ENCODE assay signal across 17 cellular contexts in the genomic region with DNA sequence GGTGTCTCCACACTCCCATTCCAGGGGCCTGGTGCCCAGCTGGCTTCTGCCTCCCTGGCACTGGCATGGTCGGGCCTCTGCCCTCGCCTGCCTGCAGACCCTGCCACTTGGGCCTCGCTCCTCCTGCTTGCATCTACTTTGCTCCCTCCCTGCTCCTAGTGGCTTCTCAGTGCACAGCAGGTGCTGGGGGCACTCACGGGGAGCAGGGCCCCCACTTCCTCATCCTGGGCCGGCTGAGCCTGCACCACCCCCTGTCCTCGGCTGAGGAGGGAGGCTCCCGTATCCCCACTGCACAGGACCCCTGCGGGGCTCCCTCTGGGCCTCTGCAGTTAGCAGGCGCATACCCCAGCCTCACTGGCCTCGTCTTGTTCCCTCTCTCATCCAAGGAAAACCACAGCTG.
A peak's percentile ranks its signal among the peaks of the same experiment; 100 is the strongest.
DNase-seq lines count a peak whose midpoint lies in the region; ATAC-seq and TF ChIP-seq lines count a peak whose summit lies in the region.
"Had no signal": no experiment of that assay in that cellular context is flagged by ENCODE, and none has a peak within 500 bp of the region (broad histone marks: within the 10 kb centered on the region; RNA-seq: fewer than 3 reads in every experiment).

No MANE protein-coding gene starts in this region.

- H3K36me3 ChIP-seq in HEK293 (ENCODE audit: control insufficient read depth in 2 of 2, insufficient read depth in 1 of 2, low read length in 2 of 2), result peaks cover 0 to 25% of the 10 kb centered on the region in 2 experiments; a peak in 1 of 3 replicates

- no peak for TF ChIP-seq CTCF in HEK293 (tag by site-specific recombination; IDR thresholded peaks at IDR 0.05)

- intact Hi-C loops in dendritic cell treated with granulocyte-macrophage colony-stimulating factor and Interleukin-4, amounts not matched to agents 40 ng/mL and 50 ng/mL, for 4 days (cut with micrococcal nuclease), result no loop called here

- POLR2A ChIA-PET in HEK293 (lab: Yijun Ruan, JAX), result interaction anchor here (1.3 kb wide), 1 partner anchor 11 kb away, joined by 3 read pairs; no protein-coding TSS in a partner anchor

- ATAC-seq in stimulated activated naive CD8-positive, alpha-beta T cell treated with anti-CD3 and anti-CD28 coated beads, Interleukin-15, amount 100 ng/mL, for 72 hours, result peak; percentile 52
- ATAC-seq in stimulated activated naive CD8-positive, alpha-beta T cell treated with anti-CD3 and anti-CD28 coated beads, Interleukin-15, Interleukin-2, amounts not matched to agents 100 U/mL and 50 U/mL, for 24 hours, result no peak
- ATAC-seq in stimulated activated naive B cell treated with anti-CD40 and anti-IgM and Interleukin-4, amounts not matched to agents 10 μg/mL and 1 μg/mL and 100 μg/mL, for 72 hours (replicated peaks), result peak; percentile 56 to 74
- ATAC-seq: T-cell had no signal

- H3K27me3 Mint-ChIP-seq in stimulated activated naive CD8-positive, alpha-beta T cell treated with anti-CD3 and anti-CD28 coated beads, Interleukin-15, amount 100 ng/mL, for 72 hours, result no peaks in the 10 kb centered on the region
- H3K27me3 Mint-ChIP-seq in dendritic cell treated with granulocyte-macrophage colony-stimulating factor and Interleukin-4, amounts not matched to agents 40 ng/mL and 50 ng/mL, for 4 days, result peaks cover 4% of the 10 kb centered on the region
- peaks cover 20 to 25% of the 10 kb centered on the region in 2 donors for H3K27me3 Mint-ChIP-seq in stimulated activated naive B cell treated with anti-CD40 and anti-IgM and Interleukin-4, amounts not matched to agents 10 μg/mL and 1 μg/mL and 100 μg/mL, for 72 hours
- H3K27me3 Mint-ChIP-seq: CD4-positive, CD25-positive, alpha-beta regulatory T cell; T-cell had no signal

- peaks cover 6% of the 10 kb centered on the region for H3K4me1 Mint-ChIP-seq in stimulated activated naive CD8-positive, alpha-beta T cell treated with anti-CD3 and anti-CD28 coated beads, Interleukin-15, amount 100 ng/mL, for 72 hours
- peaks cover 38% of the 10 kb centered on the region for H3K4me1 Mint-ChIP-seq in dendritic cell treated with granulocyte-macrophage colony-stimulating factor and Interleukin-4, amounts not matched to agents 40 ng/mL and 50 ng/mL, for 4 days (ENCODE audit: low read depth)
- H3K4me1 Mint-ChIP-seq in stimulated activated naive B cell treated with anti-CD40 and anti-IgM and Interleukin-4, amounts not matched to agents 10 μg/mL and 1 μg/mL and 100 μg/mL, for 72 hours, result peaks cover 8% of the 10 kb centered on the region in 2 donors
- H3K4me1 Mint-ChIP-seq: CD4-positive, CD25-positive, alpha-beta regulatory T cell; T-cell had no signal

- H3K36me3 Mint-ChIP-seq in dendritic cell treated with granulocyte-macrophage colony-stimulating factor and Interleukin-4, amounts not matched to agents 40 ng/mL and 50 ng/mL, for 4 days (ENCODE audit: low read depth), result peaks cover 95% of the 10 kb centered on the region
- peaks cover 0 to 4% of the 10 kb centered on the region in 2 donors for H3K36me3 Mint-ChIP-seq in stimulated activated naive B cell treated with anti-CD40 and anti-IgM and Interleukin-4, amounts not matched to agents 10 μg/mL and 1 μg/mL and 100 μg/mL, for 72 hours

- H3K4me1 ChIP-seq in HEK293 (ENCODE audit: control insufficient read depth, insufficient read depth, low read length), result no peaks in the 10 kb centered on the region
- H3K4me1 ChIP-seq: A549 had no signal

- DNase-seq in stimulated activated naive CD8-positive, alpha-beta T cell treated with anti-CD3 and anti-CD28 coated beads, Interleukin-15, amount 100 ng/mL, for 72 hours, result no peak
- no peak for DNase-seq in stimulated activated naive CD8-positive, alpha-beta T cell treated with anti-CD3 and anti-CD28 coated beads, Interleukin-15, Interleukin-2, amounts not matched to agents 100 U/mL and 50 U/mL, for 24 hours
- DNase-seq in stimulated activated naive B cell treated with anti-CD40 and anti-IgM and Interleukin-4, amounts not matched to agents 10 μg/mL and 1 μg/mL and 100 μg/mL, for 72 hours, result no peak
- DNase-seq in NCI-H510A treated with DMSO at 0.1 percent for 48 hours (lab: John Stamatoyannopoulos, UW) (no peak), NCI-H128 (lab: John Stamatoyannopoulos, UW; ENCODE audit: unreplicated experiment) (no peak), NCI-H526 (lab: John Stamatoyannopoulos, UW) (no peak)
- DNase-seq: CD4-positive, CD25-positive, alpha-beta regulatory T cell; EL; IMR-90; NCI-H1436; NCI-H2029 treated with DMSO at 0.1 percent for 48 hours; NCI-H510A had no signal

- no peak overlapping the region for H3K4me3 ChIP-seq in HEK293 (ENCODE audit: low read depth, low read length)
- H3K4me3 ChIP-seq: A549, SK-N-MC had no signal

- peak overlapping the region in 1 of 2 donors; percentile 69 for H3K27ac Mint-ChIP-seq in stimulated activated naive CD8-positive, alpha-beta T cell treated with anti-CD3 and anti-CD28 coated beads, Interleukin-15, amount 100 ng/mL, for 72 hours
- H3K27ac Mint-ChIP-seq in dendritic cell treated with granulocyte-macrophage colony-stimulating factor and Interleukin-4, amounts not matched to agents 40 ng/mL and 50 ng/mL, for 4 days, result peak overlapping the region; percentile 39
- no peak overlapping the region for H3K27ac Mint-ChIP-seq in stimulated activated naive B cell treated with anti-CD40 and anti-IgM and Interleukin-4, amounts not matched to agents 10 μg/mL and 1 μg/mL and 100 μg/mL, for 72 hours
- H3K27ac Mint-ChIP-seq: CD4-positive, CD25-positive, alpha-beta regulatory T cell; T-cell had no signal

- CTCF ChIA-PET in HEK293 (lab: Yijun Ruan, JAX), result interaction anchor here (0.6 to 1.7 kb wide), 2 partner anchors 9 to 19 kb away, joined by 3 to 9 read pairs; no protein-coding TSS in a partner anchor

- no peaks in the 10 kb centered on the region for H3K9me3 ChIP-seq in HEK293 (ENCODE audit: control insufficient read depth, insufficient read depth, low read depth, low read length)
- H3K9me3 ChIP-seq: A549 had no signal

- H3K27ac ChIP-seq in HEK293 (ENCODE audit: extremely low read depth, low read depth, low read length), result no peak overlapping the region
- H3K27ac ChIP-seq: A549, SK-N-MC had no signal

- no peak overlapping the region for H3K4me3 Mint-ChIP-seq in stimulated activated naive CD8-positive, alpha-beta T cell treated with anti-CD3 and anti-CD28 coated beads, Interleukin-15, amount 100 ng/mL, for 72 hours
- H3K4me3 Mint-ChIP-seq in dendritic cell treated with granulocyte-macrophage colony-stimulating factor and Interleukin-4, amounts not matched to agents 40 ng/mL and 50 ng/mL, for 4 days, result no peak overlapping the region
- no peak overlapping the region for H3K4me3 Mint-ChIP-seq in stimulated activated naive B cell treated with anti-CD40 and anti-IgM and Interleukin-4, amounts not matched to agents 10 μg/mL and 1 μg/mL and 100 μg/mL, for 72 hours
- H3K4me3 Mint-ChIP-seq: CD4-positive, CD25-positive, alpha-beta regulatory T cell; T-cell had no signal

- no peaks in the 10 kb centered on the region for H3K9me3 Mint-ChIP-seq in stimulated activated naive CD8-positive, alpha-beta T cell treated with anti-CD3 and anti-CD28 coated beads, Interleukin-15, amount 100 ng/mL, for 72 hours
- no peaks in the 10 kb centered on the region for H3K9me3 Mint-ChIP-seq in dendritic cell treated with granulocyte-macrophage colony-stimulating factor and Interleukin-4, amounts not matched to agents 40 ng/mL and 50 ng/mL, for 4 days
- H3K9me3 Mint-ChIP-seq in stimulated activated naive B cell treated with anti-CD40 and anti-IgM and Interleukin-4, amounts not matched to agents 10 μg/mL and 1 μg/mL and 100 μg/mL, for 72 hours, result no peaks in the 10 kb centered on the region
- H3K9me3 Mint-ChIP-seq: T-cell had no signal

TF ChIP-seq in HEK293, 187 proteins besides CTCF, POLR2A, EP300 and RAD21:
- TF ChIP-seq ZIC2 (tag by site-specific recombination; IDR thresholded peaks at IDR 0.05) (0 out of 2 replicates have a peak, but pooled peaks have one; percentile 8), ZNF600 (tag by site-specific recombination; IDR thresholded peaks at IDR 0.05) (no peak)
TF ChIP-seq in HEK293: peak in this region for 1.
